In the genomic region with DNA sequence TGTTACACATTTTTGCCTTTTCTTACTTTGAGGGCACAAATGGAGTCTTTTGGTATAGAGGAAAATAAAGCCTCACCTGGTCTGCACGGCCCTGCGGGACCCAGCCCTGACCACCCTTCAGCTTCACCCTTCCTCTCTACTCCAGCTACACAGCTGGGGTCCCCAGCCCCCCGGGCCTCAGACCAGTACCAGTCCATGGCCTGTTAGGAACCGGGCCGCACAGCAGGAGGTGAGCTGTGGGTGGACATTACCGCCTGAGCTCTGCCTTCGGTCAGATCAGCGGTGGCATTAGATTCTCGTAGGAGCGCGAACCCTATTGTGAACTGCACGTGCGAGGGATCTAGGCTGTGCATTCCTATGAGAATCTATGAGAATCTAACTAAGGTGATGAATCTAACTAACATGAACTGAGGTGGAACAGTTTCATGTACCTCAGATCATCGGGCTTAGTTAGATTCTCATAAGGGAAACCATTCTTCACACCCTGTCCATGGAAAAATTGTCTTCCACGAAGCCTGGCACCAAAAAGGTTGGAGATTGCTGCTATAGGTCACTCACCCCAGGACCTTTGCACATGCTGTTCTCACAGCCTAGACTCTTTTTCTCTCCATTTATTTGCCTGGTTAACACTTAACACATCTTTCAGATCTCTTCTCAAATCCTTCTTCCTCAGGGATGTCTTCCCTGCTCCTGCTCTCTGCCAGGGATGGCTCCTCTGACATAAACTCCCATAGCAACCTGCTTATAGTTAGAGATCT, we compare ENCODE assay signal across 11 cellular contexts. TPM values are rescaled to one million over a fixed set of nuclear protein-coding genes. Genes with fewer than 3 reads are reported as not detected.
A peak's percentile ranks its signal among the peaks of the same experiment; 100 is the strongest.
DNase-seq lines count a peak whose midpoint lies in the region; FAIRE-seq and TF ChIP-seq lines count a peak whose summit lies in the region.
"Had no signal": no experiment of that assay in that cellular context is flagged by ENCODE, and none has a peak within 500 bp of the region (broad histone marks: within the 10 kb centered on the region; RNA-seq: fewer than 3 reads in every experiment).

No MANE protein-coding gene starts in this region.

- intact Hi-C loops in CD4-positive, alpha-beta memory T cell (cut with micrococcal nuclease): no loop called here
- intact Hi-C loops in esophagus squamous epithelium (cut with DNase I) (no loop called here), sigmoid colon (cut with DNase I) (no loop called here)

- no peaks in the 10 kb centered on the region for H3K27me3 Mint-ChIP-seq in CD4-positive, alpha-beta memory T cell

- DNase-seq in CD4-positive, alpha-beta memory T cell: no peak
- DNase-seq in Peyer's patch (no peak), esophagus squamous epithelium (lab: John Stamatoyannopoulos, UW) (no peak), sigmoid colon (peak; percentile 64), D341Med (ENCODE audit: low spot score) (no peak), frontal cortex (ENCODE audit: low spot score in 2 of 2) (no peak), midbrain (lab: John Stamatoyannopoulos, UW) (no peak)
- no peak for DNase-seq in activated effector memory CD4-positive, alpha-beta T cell treated with Interleukin-2 at 50 U/mL for 16 hours
- DNase-seq: DMS153, NCI-H1417 treated with DMSO at 0.1 percent for 48 hours, SW 1271 had no signal

- WGBS in esophagus squamous epithelium, 2 donors: 88 to 97% methylated on average over 4 to 12 of the region's 15 CpGs
- WGBS in sigmoid colon, 2 donors: 94 to 97% methylated on average over 15 of the region's 15 CpGs

- TF ChIP-seq EP300 in sigmoid colon (IDR thresholded peaks at IDR 0.05): no peak

- CTCF ChIA-PET in CD4-positive, alpha-beta memory T cell (lab: Charles Lee; ENCODE audit: partially characterized antibody): interaction anchor here (5.5 to 9.1 kb wide), 3 partner anchors 28 to 57 kb away, joined by 43 to 86 read pairs (median 53); no protein-coding TSS in a partner anchor

- peaks cover 53 to 97% (median 82%) of the 10 kb centered on the region in 4 donors for H3K4me1 Mint-ChIP-seq in CD4-positive, alpha-beta memory T cell

- no peaks in the 10 kb centered on the region for H3K27me3 ChIP-seq in CD4-positive, alpha-beta memory T cell (ENCODE audit: insufficient read depth, low read length)
- no peaks in the 10 kb centered on the region for H3K27me3 ChIP-seq in Peyer's patch
- no peaks in the 10 kb centered on the region for H3K27me3 ChIP-seq in esophagus squamous epithelium
- no peaks in the 10 kb centered on the region for H3K27me3 ChIP-seq in sigmoid colon

- TF ChIP-seq POLR2A in Peyer's patch (IDR thresholded peaks at IDR 0.05): no peak
- TF ChIP-seq POLR2A in esophagus squamous epithelium (IDR thresholded peaks at IDR 0.05): no peak
- no peak for TF ChIP-seq POLR2A in sigmoid colon (IDR thresholded peaks at IDR 0.05)

- POLR2A ChIA-PET in CD4-positive, alpha-beta memory T cell (lab: Charles Lee; ENCODE audit: partially characterized antibody): interaction anchor here (0.8 to 11.3 kb wide), 3 partner anchors 17 to 47 kb away, joined by 4 to 309 read pairs (median 35); a partner anchor contains a TSS

- peaks cover 82% of the 10 kb centered on the region for H3K4me1 ChIP-seq in CD4-positive, alpha-beta memory T cell (ENCODE audit: insufficient read depth, low read length)
- H3K4me1 ChIP-seq in Peyer's patch: peaks cover 5 to 91% (median 41%) of the 10 kb centered on the region in 4 donors
- H3K4me1 ChIP-seq in esophagus squamous epithelium: peaks cover 55 to 100% (median 90%) of the 10 kb centered on the region in 3 donors
- H3K4me1 ChIP-seq in sigmoid colon: peaks cover 0 to 98% (median 96%) of the 10 kb centered on the region in 4 donors

- peaks cover 3% of the 10 kb centered on the region for H3K36me3 ChIP-seq in CD4-positive, alpha-beta memory T cell (ENCODE audit: insufficient read depth, low read length)
- no peaks in the 10 kb centered on the region for H3K36me3 ChIP-seq in Peyer's patch
- no peaks in the 10 kb centered on the region for H3K36me3 ChIP-seq in esophagus squamous epithelium
- peaks cover 0 to 4% (median 0%) of the 10 kb centered on the region in 4 donors for H3K36me3 ChIP-seq in sigmoid colon

- FAIRE-seq in frontal cortex (lab: Jason Lieb, UNC): no peak

- no peak overlapping the region for H3K27ac ChIP-seq in CD4-positive, alpha-beta memory T cell (ENCODE audit: low read depth, low read length)
- H3K27ac ChIP-seq in Peyer's patch (peak overlapping the region in 3 of 4 donors; percentile 28 to 89 (median 42)), esophagus squamous epithelium (peak overlapping the region; percentile 79 to 97 (median 86)), sigmoid colon (peak overlapping the region; percentile 83 to 96 (median 91))

- H3K4me3 ChIP-seq in CD4-positive, alpha-beta memory T cell (ENCODE audit: low read length in 2 of 2): no peak overlapping the region
- H3K4me3 ChIP-seq in Peyer's patch (no peak overlapping the region), esophagus squamous epithelium (no peak overlapping the region), sigmoid colon (no peak overlapping the region)

- peak overlapping the region in 4 of 8 donors; percentile 5 to 47 (median 16) for H3K4me3 Mint-ChIP-seq in CD4-positive, alpha-beta memory T cell

- H3K9me3 ChIP-seq in CD4-positive, alpha-beta memory T cell (ENCODE audit: control insufficient read depth in 1 of 2, low read length in 2 of 2): no peaks in the 10 kb centered on the region
- H3K9me3 ChIP-seq in Peyer's patch (no peaks in the 10 kb centered on the region), esophagus squamous epithelium (no peaks in the 10 kb centered on the region), sigmoid colon (no peaks in the 10 kb centered on the region)

- H3K9me3 Mint-ChIP-seq in CD4-positive, alpha-beta memory T cell: no peaks in the 10 kb centered on the region

- peak overlapping the region; percentile 70 to 92 (median 88) for H3K27ac Mint-ChIP-seq in CD4-positive, alpha-beta memory T cell

- H3K36me3 Mint-ChIP-seq in CD4-positive, alpha-beta memory T cell: peaks cover 4 to 16% of the 10 kb centered on the region in 2 donors

- no peak for TF ChIP-seq CTCF in Peyer's patch (IDR thresholded peaks at IDR 0.05)
- no peak for TF ChIP-seq CTCF in esophagus squamous epithelium (IDR thresholded peaks at IDR 0.05)
- TF ChIP-seq CTCF in sigmoid colon (IDR thresholded peaks at IDR 0.05): no peak

RNA-seq across cellular contexts. Expression of a gene that starts 37.5 kb away (rescaled TPM):
- total RNA-seq in CD4-positive, alpha-beta memory T cell: 100 to 1,000 TPM in 1 of 2 experiments, 10 to 100 TPM in 1; 86.0 to 104 TPM
- polyA plus RNA-seq in CD4-positive, alpha-beta memory T cell: 10 to 100 TPM; 10.0 to 65.2 TPM
- 100 to 1,000 TPM; 105 to 122 (median 112) TPM for total RNA-seq in Peyer's patch
- total RNA-seq in esophagus squamous epithelium: 10 to 100 TPM; 11.3 to 42.2 (median 24.1) TPM
- total RNA-seq in sigmoid colon: 100 to 1,000 TPM in 1 of 4 donors, 10 to 100 TPM in 3; 62.9 to 112 (median 80.8) TPM
- polyA plus RNA-seq in sigmoid colon: 10 to 100 TPM; 10.2 to 73.8 (median 13.6) TPM
- total RNA-seq in frontal cortex: 8.2 TPM
